1 cellular context compared by ENCODE assay signal in the genomic region with DNA sequence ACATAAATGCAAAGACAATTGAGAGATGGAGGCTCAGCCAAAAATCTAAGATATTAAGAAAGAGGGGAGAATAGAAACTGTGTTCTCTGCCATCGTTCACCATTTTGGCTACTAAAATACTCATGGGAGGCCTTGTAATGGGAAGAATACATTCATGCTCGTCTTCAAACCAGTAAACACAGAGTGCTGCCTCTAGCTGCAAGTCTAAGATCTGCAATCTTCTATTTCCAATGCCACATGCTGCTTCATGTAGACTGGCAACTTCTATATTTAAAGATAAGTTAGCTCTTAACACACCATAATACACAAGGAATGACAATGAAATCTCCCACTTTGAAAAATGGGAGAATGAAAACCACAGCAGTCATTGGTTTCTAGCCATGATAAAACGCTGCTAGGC.
TF ChIP-seq lines count a peak whose summit lies in the region.

No MANE protein-coding gene starts in this region.

TF ChIP-seq in H1, 55 proteins besides CTCF, POLR2A, EP300 and RAD21 (continued from another document):
- TF ChIP-seq, protein P1, sequence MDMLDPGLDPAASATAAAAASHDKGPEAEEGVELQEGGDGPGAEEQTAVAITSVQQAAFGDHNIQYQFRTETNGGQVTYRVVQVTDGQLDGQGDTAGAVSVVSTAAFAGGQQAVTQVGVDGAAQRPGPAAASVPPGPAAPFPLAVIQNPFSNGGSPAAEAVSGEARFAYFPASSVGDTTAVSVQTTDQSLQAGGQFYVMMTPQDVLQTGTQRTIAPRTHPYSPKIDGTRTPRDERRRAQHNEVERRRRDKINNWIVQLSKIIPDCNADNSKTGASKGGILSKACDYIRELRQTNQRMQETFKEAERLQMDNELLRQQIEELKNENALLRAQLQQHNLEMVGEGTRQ (IDR thresholded peaks at IDR 0.05; ENCODE audit: low read length), result no peak
- TF ChIP-seq CHD2 (IDR thresholded peaks at IDR 0.05; ENCODE audit: low read length) (no peak), YY1 (IDR thresholded peaks at IDR 0.05; ENCODE audit: low read depth, low read length) (no peak), KDM5A (IDR thresholded peaks at IDR 0.05; ENCODE audit: low read length) (no peak), SP1 (IDR thresholded peaks at IDR 0.05; ENCODE audit: low read depth, low read length) (no peak), POLR2AphosphoS5 (IDR thresholded peaks at IDR 0.05; ENCODE audit: low read depth, low read length) (no peak), JUND (IDR thresholded peaks at IDR 0.05; ENCODE audit: low read length) (no peak), ZNF274 (IDR thresholded peaks at IDR 0.05; ENCODE audit: borderline replicate concordance, extremely low read depth, low read length) (no peak), NANOG (IDR thresholded peaks at IDR 0.05; ENCODE audit: insufficient read depth, low read depth, low read length, poor library complexity, severe bottlenecking) (no peak)
- TF ChIP-seq, protein P2, sequence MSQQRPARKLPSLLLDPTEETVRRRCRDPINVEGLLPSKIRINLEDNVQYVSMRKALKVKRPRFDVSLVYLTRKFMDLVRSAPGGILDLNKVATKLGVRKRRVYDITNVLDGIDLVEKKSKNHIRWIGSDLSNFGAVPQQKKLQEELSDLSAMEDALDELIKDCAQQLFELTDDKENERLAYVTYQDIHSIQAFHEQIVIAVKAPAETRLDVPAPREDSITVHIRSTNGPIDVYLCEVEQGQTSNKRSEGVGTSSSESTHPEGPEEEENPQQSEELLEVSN (IDR thresholded peaks at IDR 0.05), result no peak
